Comparison of ENCODE assay signal across 23 cellular contexts in the genomic region with DNA sequence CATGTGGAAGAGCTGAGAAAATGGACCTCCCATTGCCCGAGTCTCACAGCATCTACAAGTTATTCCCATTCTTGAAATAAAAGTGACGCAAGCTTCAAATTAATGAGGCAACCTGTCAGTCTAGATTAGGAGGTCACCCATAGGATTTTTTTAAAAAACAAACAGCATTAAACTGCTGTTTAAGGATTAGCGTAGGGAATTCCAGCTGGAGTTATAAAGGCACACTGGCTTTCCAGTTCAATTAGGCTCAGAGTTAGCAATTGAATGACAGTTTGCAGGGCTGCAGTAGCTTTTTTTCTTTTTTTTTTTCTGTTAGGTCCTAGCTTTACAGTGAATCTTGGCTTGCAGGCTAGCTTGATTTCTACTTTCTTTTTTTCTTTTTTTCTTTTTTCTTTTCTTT. TPM values are rescaled to one million over a fixed set of nuclear protein-coding genes. Genes with fewer than 3 reads are reported as not detected.
DNase-seq lines count a peak whose midpoint lies in the region; ATAC-seq and TF ChIP-seq lines count a peak whose summit lies in the region.
"Had no signal": no experiment of that assay in that cellular context is flagged by ENCODE, and none has a peak within 500 bp of the region (broad histone marks: within the 10 kb centered on the region; RNA-seq: fewer than 3 reads in every experiment).

No MANE protein-coding gene starts in this region.

- no peaks in the 10 kb centered on the region for H3K36me3 Mint-ChIP-seq in CD4-positive, CD25-positive, alpha-beta regulatory T cell
- peaks cover 6% of the 10 kb centered on the region for H3K36me3 Mint-ChIP-seq in dendritic cell treated with granulocyte-macrophage colony-stimulating factor and Interleukin-4, amounts not matched to agents 40 ng/mL and 50 ng/mL, for 4 days (ENCODE audit: low read depth)
- peaks cover 15% of the 10 kb centered on the region for H3K36me3 Mint-ChIP-seq in neural progenitor cell

- peaks cover 22% of the 10 kb centered on the region for H3F3A ChIP-seq in neural progenitor cell (ENCODE audit: low read depth)

- H3K36me3 ChIP-seq in CD4-positive, CD25-positive, alpha-beta regulatory T cell (ENCODE audit: control insufficient read depth, insufficient read depth, low read length), result no peaks in the 10 kb centered on the region
- no peaks in the 10 kb centered on the region for H3K36me3 ChIP-seq in neural progenitor cell
- H3K36me3 ChIP-seq: BE2C had no signal

- H3K27ac ChIP-seq in CD4-positive, CD25-positive, alpha-beta regulatory T cell (ENCODE audit: insufficient read depth, low read length, poor library complexity, severe bottlenecking), result no peak overlapping the region
- H3K27ac ChIP-seq in neural progenitor cell, result peak overlapping the region; percentile 93

- H3K27me3 ChIP-seq in CD4-positive, CD25-positive, alpha-beta regulatory T cell (ENCODE audit: control insufficient read depth, insufficient read depth, low read length), result no peaks in the 10 kb centered on the region
- no peaks in the 10 kb centered on the region for H3K27me3 ChIP-seq in neural progenitor cell

- DNase-seq in CD4-positive, CD25-positive, alpha-beta regulatory T cell, result no peak
- DNase-seq in NCI-H82 (lab: John Stamatoyannopoulos, UW) (peak; percentile 91), neural progenitor cell (ENCODE audit: low spot score) (peak; percentile 76), NCI-H748 treated with DMSO at 0.1 percent for 48 hours (lab: John Stamatoyannopoulos, UW) (no peak)
- DNase-seq: BE2C; CD4-positive, alpha-beta T cell; GF-D8; H7; MM.1S; NCI-H1092; NCI-H1436 treated with DMSO at 0.1 percent for 48 hours; NCI-H2029; NCI-H526 treated with DMSO at 0.1 percent for 48 hours; NK-92 treated with Interleukin-12 subunit alpha and Interleukin-12 subunit beta, amount 100 ng/mL, for 24 hours had no signal

- H3K79me2 ChIP-seq in neural progenitor cell (ENCODE audit: low read depth), result no peaks in the 10 kb centered on the region

- H3K9ac ChIP-seq in neural progenitor cell, result no peak overlapping the region

- peak overlapping the region; percentile 73 for H3K4me3 ChIP-seq in CD4-positive, CD25-positive, alpha-beta regulatory T cell (ENCODE audit: low read depth, low read length)
- H3K4me3 ChIP-seq in neural progenitor cell, result peak overlapping the region; percentile 16

- H3K9me3 Mint-ChIP-seq in CD4-positive, CD25-positive, alpha-beta regulatory T cell, result peaks cover 0 to 1% (median 0%) of the 10 kb centered on the region in 7 donors
- no peaks in the 10 kb centered on the region for H3K9me3 Mint-ChIP-seq in dendritic cell treated with granulocyte-macrophage colony-stimulating factor and Interleukin-4, amounts not matched to agents 40 ng/mL and 50 ng/mL, for 4 days
- no peaks in the 10 kb centered on the region for H3K9me3 Mint-ChIP-seq in neural progenitor cell
- H3K9me3 Mint-ChIP-seq: CD4-positive, alpha-beta T cell; IgD-negative memory B cell had no signal

- TF ChIP-seq CTCF in neural progenitor cell (IDR thresholded peaks at IDR 0.05), result no peak

- H3K4me2 ChIP-seq in neural progenitor cell, result peak overlapping the region; percentile 60

- peak overlapping the region in 2 of 3 donors; percentile 79 to 83 for H3K27ac Mint-ChIP-seq in CD4-positive, CD25-positive, alpha-beta regulatory T cell
- peak overlapping the region; percentile 89 for H3K27ac Mint-ChIP-seq in dendritic cell treated with granulocyte-macrophage colony-stimulating factor and Interleukin-4, amounts not matched to agents 40 ng/mL and 50 ng/mL, for 4 days
- H3K27ac Mint-ChIP-seq in neural progenitor cell, result peak overlapping the region; percentile 18

- no peak overlapping the region for H2AFZ ChIP-seq in neural progenitor cell (replicated peaks)

- intact Hi-C loops in dendritic cell treated with granulocyte-macrophage colony-stimulating factor and Interleukin-4, amounts not matched to agents 40 ng/mL and 50 ng/mL, for 4 days (cut with micrococcal nuclease), result loop anchor here (5.0 kb wide), 2 partner anchors 45 to 215 kb away; a partner anchor contains a TSS

- H3K27me3 Mint-ChIP-seq in CD4-positive, CD25-positive, alpha-beta regulatory T cell, result no peaks in the 10 kb centered on the region
- no peaks in the 10 kb centered on the region for H3K27me3 Mint-ChIP-seq in dendritic cell treated with granulocyte-macrophage colony-stimulating factor and Interleukin-4, amounts not matched to agents 40 ng/mL and 50 ng/mL, for 4 days
- H3K27me3 Mint-ChIP-seq in neural progenitor cell (ENCODE audit: insufficient read depth, low read depth), result peaks cover 5% of the 10 kb centered on the region
- H3K27me3 Mint-ChIP-seq: CD4-positive, alpha-beta T cell; IgD-negative memory B cell had no signal

- H4K20me1 ChIP-seq in neural progenitor cell (ENCODE audit: low read depth), result no peaks in the 10 kb centered on the region

- H3K4me1 ChIP-seq in CD4-positive, CD25-positive, alpha-beta regulatory T cell (ENCODE audit: control insufficient read depth, insufficient read depth, low read length, poor library complexity, severe bottlenecking), result peaks cover 12% of the 10 kb centered on the region
- H3K4me1 ChIP-seq in neural progenitor cell, result peaks cover 36% of the 10 kb centered on the region
- H3K4me1 ChIP-seq: BE2C had no signal

- H3K9me3 ChIP-seq in CD4-positive, CD25-positive, alpha-beta regulatory T cell (ENCODE audit: control insufficient read depth in 2 of 2, low read length in 2 of 2), result no peaks in the 10 kb centered on the region
- H3K9me3 ChIP-seq in neural progenitor cell (ENCODE audit: low read depth), result no peaks in the 10 kb centered on the region
- H3K9me3 ChIP-seq: BE2C had no signal

- peak overlapping the region in 2 of 4 donors; percentile 78 for H3K4me3 Mint-ChIP-seq in CD4-positive, CD25-positive, alpha-beta regulatory T cell
- no peak overlapping the region for H3K4me3 Mint-ChIP-seq in dendritic cell treated with granulocyte-macrophage colony-stimulating factor and Interleukin-4, amounts not matched to agents 40 ng/mL and 50 ng/mL, for 4 days
- H3K4me3 Mint-ChIP-seq in neural progenitor cell, result no peak overlapping the region
- H3K4me3 Mint-ChIP-seq: IgD-negative memory B cell had no signal

- no peak for ATAC-seq in CD4-positive, CD25-positive, alpha-beta regulatory T cell (ENCODE audit: low read depth in 2 of 2)
- no peak for ATAC-seq in HG03439 (IDR thresholded peaks at IDR 0.05; ENCODE audit: unreplicated experiment)
- ATAC-seq in GM19463 (IDR thresholded peaks at IDR 0.05; ENCODE audit: unreplicated experiment), result no peak
- ATAC-seq in GM18498 (IDR thresholded peaks at IDR 0.05; ENCODE audit: unreplicated experiment), result no peak
- ATAC-seq: Right ventricle myocardium inferior had no signal

- H3K4me1 Mint-ChIP-seq in CD4-positive, CD25-positive, alpha-beta regulatory T cell, result peaks cover 14 to 43% (median 27%) of the 10 kb centered on the region in 4 donors
- H3K4me1 Mint-ChIP-seq in dendritic cell treated with granulocyte-macrophage colony-stimulating factor and Interleukin-4, amounts not matched to agents 40 ng/mL and 50 ng/mL, for 4 days (ENCODE audit: low read depth), result peaks cover 47% of the 10 kb centered on the region
- peaks cover 37% of the 10 kb centered on the region for H3K4me1 Mint-ChIP-seq in neural progenitor cell

RNA-seq across cellular contexts. Expression of a gene that starts 16.2 kb away (rescaled TPM):
- total RNA-seq in CD4-positive, CD25-positive, alpha-beta regulatory T cell, result not detected
- not detected for polyA plus RNA-seq in CD4-positive, CD25-positive, alpha-beta regulatory T cell
- not detected in 2 replicates for total RNA-seq in neural progenitor cell (ENCODE audit: low replicate concordance)
- total RNA-seq: CD4-positive, alpha-beta T cell; H7; HT1080; LHCN-M2; OCI-LY7; Right ventricle myocardium inferior had no signal
- polyA plus RNA-seq: IgD-negative memory B cell had no signal

RNA-seq across cellular contexts. Expression of a gene that starts 37.9 kb away (rescaled TPM):
- total RNA-seq in CD4-positive, CD25-positive, alpha-beta regulatory T cell, result 15.4 TPM
- 10 to 100 TPM; 37.2 to 58.7 (median 50.0) TPM for polyA plus RNA-seq in CD4-positive, CD25-positive, alpha-beta regulatory T cell
- 23.2 and 24.8 TPM in 2 replicates for total RNA-seq in neural progenitor cell (ENCODE audit: low replicate concordance)

Comparison
In these comparisons a context has a peak if more than half of its experiments do, and no peak if none do; other contexts are left out.
1. DNase-seq: peak in NCI-H82 (single experiment) and neural progenitor cell (single experiment); none in CD4-positive, CD25-positive, alpha-beta regulatory T cell (0 of 3) and NCI-H748 treated with DMSO at 0.1 percent for 48 hours (single experiment).
2. H3K27ac Mint-ChIP-seq: peak in every context shown above with its lines; median percentile 89 in dendritic cell treated with granulocyte-macrophage colony-stimulating factor and Interleukin-4, amounts not matched to agents 40 ng/mL and 50 ng/mL, for 4 days; 81 in CD4-positive, CD25-positive, alpha-beta regulatory T cell; 18 in neural progenitor cell.